In the genomic region with DNA sequence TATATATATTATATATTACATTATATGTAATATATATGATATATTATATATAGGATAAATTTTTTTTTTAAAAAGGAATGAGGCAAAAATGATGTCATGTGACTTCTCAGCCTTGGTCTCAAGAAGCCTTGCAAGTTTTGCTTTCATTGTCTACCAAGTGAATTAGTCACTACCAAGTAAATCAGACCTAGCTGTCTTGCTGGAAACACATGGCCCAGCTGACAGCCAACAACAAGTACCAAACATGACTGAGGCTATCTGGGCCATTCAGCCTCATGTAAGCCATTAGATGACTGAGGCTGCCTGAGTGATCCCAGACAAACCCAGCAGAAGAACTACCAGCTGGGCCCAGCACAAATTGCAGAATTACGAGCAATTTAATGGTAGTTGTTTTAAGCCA, we compare ENCODE assay signal across 21 cellular contexts. TPM values are rescaled to one million over a fixed set of nuclear protein-coding genes. Genes with fewer than 3 reads are reported as not detected.
DNase-seq lines count a peak whose midpoint lies in the region; ATAC-seq and TF ChIP-seq lines count a peak whose summit lies in the region.
"Had no signal": no experiment of that assay in that cellular context is flagged by ENCODE, and none has a peak within 500 bp of the region (broad histone marks: within the 10 kb centered on the region; RNA-seq: fewer than 3 reads in every experiment).

No MANE protein-coding gene starts in this region.

- TF ChIP-seq CTCF in activated CD8-positive, alpha-beta T cell treated with anti-CD3 and anti-CD28 coated beads for 36 hours (IDR thresholded peaks at IDR 0.05), result no peak
- TF ChIP-seq CTCF in natural killer cell (IDR thresholded peaks at IDR 0.05), result no peak

- H3K27ac Mint-ChIP-seq in activated CD4-positive, alpha-beta T cell treated with anti-CD3 and anti-CD28 coated beads for 36 hours, result no peak overlapping the region
- no peak overlapping the region for H3K27ac Mint-ChIP-seq in activated CD8-positive, alpha-beta T cell treated with anti-CD3 and anti-CD28 coated beads for 36 hours
- H3K27ac Mint-ChIP-seq in natural killer cell, result no peak overlapping the region
- H3K27ac Mint-ChIP-seq: endodermal cell; T-helper 1 cell treated with Interleukin-12 subunit alpha and Interleukin-12 subunit beta and Interleukin-4 antibody, amounts not matched to agents 30 μg/mL and 1 μg/mL, for 36 hours; type B pancreatic cell had no signal

- CTCF ChIA-PET in activated CD4-positive, alpha-beta T cell treated with anti-CD3 and anti-CD28 coated beads for 36 hours (lab: Charles Lee), result no interaction called here
- CTCF ChIA-PET in activated CD8-positive, alpha-beta T cell treated with anti-CD3 and anti-CD28 coated beads for 36 hours (lab: Charles Lee), result interaction anchor here (1.1 kb wide), 1 partner anchor 9 kb away, joined by 4 read pairs; no protein-coding TSS in a partner anchor

- H3K4me3 Mint-ChIP-seq in activated CD4-positive, alpha-beta T cell treated with anti-CD3 and anti-CD28 coated beads for 36 hours, result no peak overlapping the region
- no peak overlapping the region for H3K4me3 Mint-ChIP-seq in activated CD8-positive, alpha-beta T cell treated with anti-CD3 and anti-CD28 coated beads for 36 hours
- H3K4me3 Mint-ChIP-seq in natural killer cell, result no peak overlapping the region
- H3K4me3 Mint-ChIP-seq: endodermal cell; T-helper 1 cell treated with Interleukin-12 subunit alpha and Interleukin-12 subunit beta and Interleukin-4 antibody, amounts not matched to agents 30 μg/mL and 1 μg/mL, for 36 hours; type B pancreatic cell had no signal

- no peaks in the 10 kb centered on the region for H3K9me3 Mint-ChIP-seq in activated CD4-positive, alpha-beta T cell treated with anti-CD3 and anti-CD28 coated beads for 36 hours (ENCODE audit: low read depth)
- no peaks in the 10 kb centered on the region for H3K9me3 Mint-ChIP-seq in activated CD8-positive, alpha-beta T cell treated with anti-CD3 and anti-CD28 coated beads for 36 hours
- H3K9me3 Mint-ChIP-seq in natural killer cell, result no peaks in the 10 kb centered on the region
- H3K9me3 Mint-ChIP-seq: endodermal cell; T-helper 1 cell treated with Interleukin-12 subunit alpha and Interleukin-12 subunit beta and Interleukin-4 antibody, amounts not matched to agents 30 μg/mL and 1 μg/mL, for 36 hours; type B pancreatic cell had no signal

- peak; percentile 38 for DNase-seq in activated CD4-positive, alpha-beta T cell treated with anti-CD3 and anti-CD28 coated beads for 36 hours
- DNase-seq in activated CD4-positive, alpha-beta T cell treated with anti-CD3 and anti-CD28 coated beads for 4 hours, result no peak
- DNase-seq in H4 (ENCODE audit: low spot score) (peak; percentile 23), iris pigment epithelial cell (ENCODE audit: low read depth) (peak; percentile 32), mucosa of gallbladder (ENCODE audit: low spot score) (no peak), natural killer cell (no peak)
- DNase-seq in activated CD8-positive, alpha-beta T cell treated with anti-CD3 and anti-CD28 coated beads for 36 hours, result peak; percentile 21
- DNase-seq: activated gamma-delta T cell; endodermal cell; foreskin melanocyte; GF-D8; left colon; NCI-H187; NCI-H510A; retina; SIG-M5; stimulated activated CD4-positive, alpha-beta T cell treated with anti-CD3 and anti-CD28 coated beads, Interleukin-15, amount 100 ng/mL, for 24 hours; stimulated activated naive CD4-positive, alpha-beta T cell had no signal

- peaks cover 3% of the 10 kb centered on the region for H3K27me3 Mint-ChIP-seq in activated CD4-positive, alpha-beta T cell treated with anti-CD3 and anti-CD28 coated beads for 36 hours
- H3K27me3 Mint-ChIP-seq in activated CD8-positive, alpha-beta T cell treated with anti-CD3 and anti-CD28 coated beads for 36 hours, result no peaks in the 10 kb centered on the region
- H3K27me3 Mint-ChIP-seq in natural killer cell (ENCODE audit: low read depth in 2 of 2), result no peaks in the 10 kb centered on the region
- H3K27me3 Mint-ChIP-seq: type B pancreatic cell had no signal

- POLR2A ChIA-PET in activated CD4-positive, alpha-beta T cell treated with anti-CD3 and anti-CD28 coated beads for 36 hours (lab: Charles Lee), result no interaction called here
- POLR2A ChIA-PET in activated CD8-positive, alpha-beta T cell treated with anti-CD3 and anti-CD28 coated beads for 36 hours (lab: Charles Lee), result no interaction called here

- no peaks in the 10 kb centered on the region for H3K36me3 Mint-ChIP-seq in activated CD4-positive, alpha-beta T cell treated with anti-CD3 and anti-CD28 coated beads for 36 hours (ENCODE audit: low read depth)
- H3K36me3 Mint-ChIP-seq in activated CD8-positive, alpha-beta T cell treated with anti-CD3 and anti-CD28 coated beads for 36 hours (ENCODE audit: low read depth), result no peaks in the 10 kb centered on the region
- no peaks in the 10 kb centered on the region for H3K36me3 Mint-ChIP-seq in natural killer cell
- H3K36me3 Mint-ChIP-seq: type B pancreatic cell had no signal

- intact Hi-C loops in activated CD4-positive, alpha-beta T cell treated with anti-CD3 and anti-CD28 coated beads for 36 hours (cut with DNase I, micrococcal nuclease), result no loop called here
- intact Hi-C loops in activated CD8-positive, alpha-beta T cell treated with anti-CD3 and anti-CD28 coated beads for 36 hours (cut with micrococcal nuclease), result no loop called here
- intact Hi-C loops in natural killer cell (cut with micrococcal nuclease), result no loop called here

- ATAC-seq in activated CD4-positive, alpha-beta T cell treated with anti-CD3 and anti-CD28 coated beads for 36 hours, result peak; percentile 86
- peak; percentile 45 for ATAC-seq in activated CD8-positive, alpha-beta T cell treated with anti-CD3 and anti-CD28 coated beads for 36 hours
- ATAC-seq in HG02798 (IDR thresholded peaks at IDR 0.05; ENCODE audit: poor library complexity, unreplicated experiment) (no peak), natural killer cell (no peak)
- ATAC-seq: left colon had no signal

- H3K4me1 Mint-ChIP-seq in activated CD4-positive, alpha-beta T cell treated with anti-CD3 and anti-CD28 coated beads for 36 hours, result no peaks in the 10 kb centered on the region
- H3K4me1 Mint-ChIP-seq in activated CD8-positive, alpha-beta T cell treated with anti-CD3 and anti-CD28 coated beads for 36 hours (ENCODE audit: low read depth), result no peaks in the 10 kb centered on the region
- H3K4me1 Mint-ChIP-seq in natural killer cell, result no peaks in the 10 kb centered on the region
- H3K4me1 Mint-ChIP-seq: endodermal cell had no signal

RNA-seq across cellular contexts. Expression of a gene that starts 44.9 kb away (rescaled TPM):
- not detected for total RNA-seq in activated CD4-positive, alpha-beta T cell treated with anti-CD3 and anti-CD28 coated beads for 36 hours
- total RNA-seq in H4 (2014; rRNA removed; shearing (Covaris generic)), result 0.06 and 1.2 TPM in 2 replicates
- not detected for total RNA-seq in activated CD8-positive, alpha-beta T cell treated with anti-CD3 and anti-CD28 coated beads for 36 hours
- total RNA-seq in mucosa of gallbladder (104 TPM), natural killer cell (not detected)
- total RNA-seq: endodermal cell had no signal

Comparison
In these comparisons a context has a peak if more than half of its experiments do, and no peak if none do; other contexts are left out.
1. DNase-seq: peak in activated CD4-positive, alpha-beta T cell treated with anti-CD3 and anti-CD28 coated beads for 36 hours (single experiment), H4 (single experiment), activated CD8-positive, alpha-beta T cell treated with anti-CD3 and anti-CD28 coated beads for 36 hours (single experiment) and iris pigment epithelial cell (single experiment); none in activated CD4-positive, alpha-beta T cell treated with anti-CD3 and anti-CD28 coated beads for 4 hours (0 of 2), mucosa of gallbladder (single experiment) and natural killer cell (single experiment).
2. ATAC-seq: peak in activated CD4-positive, alpha-beta T cell treated with anti-CD3 and anti-CD28 coated beads for 36 hours (single experiment) and activated CD8-positive, alpha-beta T cell treated with anti-CD3 and anti-CD28 coated beads for 36 hours (single experiment); none in HG02798 (single experiment) and natural killer cell (0 of 3).
3. RNA of a gene that starts 44.9 kb away (total RNA-seq): 104 TPM in mucosa of gallbladder (single experiment); 0.06 to 1.2 TPM in H4, not detected in activated CD4-positive, alpha-beta T cell treated with anti-CD3 and anti-CD28 coated beads for 36 hours, not detected in activated CD8-positive, alpha-beta T cell treated with anti-CD3 and anti-CD28 coated beads for 36 hours and not detected in natural killer cell; every median in the first group is over 10 times any median in the second.